In genomic region chr7:136831398-136831797, GRCh38 we compare ENCODE assay signal across 7 cellular contexts. TPM values are rescaled to one million over a fixed set of nuclear protein-coding genes. Genes with fewer than 3 reads are reported as not detected.
"Had no signal": no experiment of that assay in that cellular context is flagged by ENCODE, and none has a peak within 500 bp of the region (broad histone marks: within the 10 kb centered on the region; RNA-seq: fewer than 3 reads in every experiment).

No MANE protein-coding gene starts in this region.

RNA-seq across cellular contexts. Expression of gene CHRM2, which starts 37.1 kb away (rescaled TPM):
- total RNA-seq: esophagus mucosa; mammary epithelial cell; mesenteric fat pad; naive thymus-derived CD8-positive, alpha-beta T cell; pulmonary artery endothelial cell; sciatic nerve had no signal
- polyA plus RNA-seq: mammary epithelial cell; naive thymus-derived CD8-positive, alpha-beta T cell; spleen had no signal
